In the genomic region with DNA sequence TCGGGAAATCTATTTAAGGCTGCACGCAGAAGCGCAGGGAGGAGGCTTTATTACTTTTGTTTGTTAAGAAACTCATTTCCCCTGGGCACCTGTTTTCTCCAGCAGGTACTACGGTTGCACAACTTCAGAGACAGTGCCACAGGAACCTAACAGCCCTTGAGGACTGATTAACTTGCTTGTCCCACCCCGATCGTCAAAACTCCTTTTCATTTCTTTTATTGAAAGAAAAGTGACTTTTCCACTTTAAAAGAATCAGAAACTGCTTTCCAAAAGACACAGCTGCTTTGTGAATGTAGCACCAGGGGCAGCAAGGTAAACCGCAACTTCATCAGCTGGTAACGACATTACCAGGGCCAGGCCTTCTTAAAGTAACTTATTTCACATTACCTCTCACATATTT, we compare ENCODE assay signal across 8 cellular contexts. TPM values are rescaled to one million over a fixed set of nuclear protein-coding genes. Genes with fewer than 3 reads are reported as not detected.
A peak's percentile ranks its signal among the peaks of the same experiment; 100 is the strongest.
DNase-seq lines count a peak whose midpoint lies in the region; ATAC-seq and TF ChIP-seq lines count a peak whose summit lies in the region.

No MANE protein-coding gene starts in this region.

- DNase-seq in CD14-positive monocyte (ENCODE audit: low spot score) (no peak), astrocyte of the hippocampus (ENCODE audit: low read depth, low spot score) (peak; percentile 30), lower lobe of right lung (no peak), aorta (no peak), T1000 (lab: John Stamatoyannopoulos, UW) (no peak), NCI-H524 treated with DMSO at 0.1 percent for 48 hours (lab: John Stamatoyannopoulos, UW) (no peak)

- H3K36me3 ChIP-seq in lower lobe of right lung = peaks cover 23% of the 10 kb centered on the region
- peaks cover 0 to 3% of the 10 kb centered on the region in 2 donors for H3K36me3 ChIP-seq in aorta (ENCODE audit: control insufficient read depth in 1 of 2, insufficient read depth in 2 of 2, low read length in 1 of 2)

- intact Hi-C loops in CD14-positive monocyte (cut with micrococcal nuclease) = loop anchor here (10.0 kb wide), 4 partner anchors 131 to 311 kb away; a partner anchor contains a TSS
- intact Hi-C loops in lower lobe of right lung (cut with DNase I) = no loop called here
- intact Hi-C loops in aorta (cut with DNase I) = loop anchor here (10.0 kb wide), 2 partner anchors 301 to 371 kb away; no protein-coding TSS in a partner anchor

- ATAC-seq in lower lobe of right lung (no peak), aorta (ENCODE audit: low FRiP score) (no peak), HG03520 (IDR thresholded peaks at IDR 0.05; ENCODE audit: unreplicated experiment) (no peak)

- no peaks in the 10 kb centered on the region for H3K9me3 ChIP-seq in lower lobe of right lung
- H3K9me3 ChIP-seq in aorta (ENCODE audit: control insufficient read depth, low read length) = no peaks in the 10 kb centered on the region

- H3K36me3 Mint-ChIP-seq in CD14-positive monocyte (peaks cover 26 to 30% of the 10 kb centered on the region in 2 donors), IgD-negative memory B cell (peaks cover 9% of the 10 kb centered on the region)

- H3K27me3 Mint-ChIP-seq in CD14-positive monocyte (ENCODE audit: low read depth in 3 of 3) = no peaks in the 10 kb centered on the region
- H3K27me3 Mint-ChIP-seq in IgD-negative memory B cell = no peaks in the 10 kb centered on the region

- WGBS in aorta, 2 donors = 1 to 4% methylated on average over 8 of the region's 8 CpGs

- H3K4me3 Mint-ChIP-seq in CD14-positive monocyte = peak overlapping the region; percentile 87 to 90
- H3K4me3 Mint-ChIP-seq in IgD-negative memory B cell = peak overlapping the region; percentile 91 to 99 (median 97)

- H3K27ac ChIP-seq in lower lobe of right lung (peak overlapping the region; percentile 100), aorta (ENCODE audit: low read depth in 1 of 2, low read length in 2 of 2) (peak overlapping the region; percentile 66 to 90)

- H3K27me3 ChIP-seq in lower lobe of right lung (ENCODE audit: low read depth) (no peaks in the 10 kb centered on the region), aorta (ENCODE audit: control insufficient read depth in 1 of 2, insufficient read depth in 2 of 2, low read length in 1 of 2) (no peaks in the 10 kb centered on the region)

- H3K4me1 ChIP-seq in lower lobe of right lung (peaks cover 66% of the 10 kb centered on the region), aorta (ENCODE audit: control insufficient read depth in 1 of 2, insufficient read depth in 2 of 2, low read length in 2 of 2) (peaks cover 3 to 4% of the 10 kb centered on the region in 2 donors)

- H3K9me3 Mint-ChIP-seq in CD14-positive monocyte (no peaks in the 10 kb centered on the region), IgD-negative memory B cell (no peaks in the 10 kb centered on the region)

- H3K4me3 ChIP-seq in lower lobe of right lung (peak overlapping the region; percentile 98), aorta (ENCODE audit: low read length in 2 of 2) (peak overlapping the region; percentile 44 to 59)

- peak overlapping the region; percentile 80 to 99 (median 89) for H3K27ac Mint-ChIP-seq in CD14-positive monocyte
- H3K27ac Mint-ChIP-seq in IgD-negative memory B cell = peak overlapping the region; percentile 84 to 95 (median 91)

- H3K4me1 Mint-ChIP-seq in CD14-positive monocyte (peaks cover 33% of the 10 kb centered on the region), IgD-negative memory B cell (peaks cover 28 to 52% (median 45%) of the 10 kb centered on the region in 3 donors)

- TF ChIP-seq CTCF in CD14-positive monocyte (IDR thresholded peaks at IDR 0.05) (no peak), lower lobe of right lung (IDR thresholded peaks at IDR 0.05) (no peak)

RNA-seq across cellular contexts. Expression of a gene that starts 1.5 kb away (rescaled TPM):
- polyA plus RNA-seq in CD14-positive monocyte = 10 to 100 TPM; 30.5 to 37.2 TPM
- polyA plus RNA-seq in IgD-negative memory B cell = 94.2 TPM
- 132 TPM for total RNA-seq in lower lobe of right lung
- total RNA-seq in aorta = 100 to 1,000 TPM; 184 to 275 TPM
- polyA plus RNA-seq in aorta = 100 to 1,000 TPM in 1 of 2 donors, 10 to 100 TPM in 1; 44.1 to 153 TPM
